ENCODE assay signal across 24 cellular contexts in the genomic region with DNA sequence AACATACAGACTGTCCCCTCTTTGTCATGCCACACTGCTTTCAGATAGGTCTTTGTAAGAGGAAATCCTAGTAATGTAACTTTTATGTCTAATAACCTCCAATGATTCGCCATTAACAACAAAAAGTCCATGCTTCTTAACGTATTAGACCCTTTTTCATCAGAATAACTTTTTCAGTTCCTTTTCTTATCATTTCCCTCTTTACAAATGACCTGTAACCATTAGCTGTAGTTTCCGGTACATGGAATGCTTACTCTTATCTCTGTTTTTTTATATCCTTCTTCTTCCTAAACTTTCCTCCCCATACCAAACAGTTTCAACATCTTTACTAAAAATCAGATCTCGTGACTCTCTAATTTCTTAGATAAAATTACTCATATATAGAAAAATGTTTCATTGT.
"Had no signal": no experiment of that assay in that cellular context is flagged by ENCODE, and none has a peak within 500 bp of the region (broad histone marks: within the 10 kb centered on the region; RNA-seq: fewer than 3 reads in every experiment).

No MANE protein-coding gene starts in this region.

- H3K4me1 ChIP-seq: esophagus muscularis mucosa, gastrocnemius medialis, heart right ventricle, left lung, lower lobe of right lung had no signal

- H3K27me3 Mint-ChIP-seq: dendritic cell treated with granulocyte-macrophage colony-stimulating factor and Interleukin-4, amounts not matched to agents 40 ng/mL and 50 ng/mL, for 4 days; effector memory CD8-positive, alpha-beta T cell; naive thymus-derived CD4-positive, alpha-beta T cell had no signal

- ATAC-seq: effector memory CD8-positive, alpha-beta T cell; gastrocnemius medialis; heart right ventricle; left cardiac atrium; left lung; left ventricle myocardium superior; lower lobe of right lung; naive thymus-derived CD4-positive, alpha-beta T cell had no signal

- H3K9me3 Mint-ChIP-seq: dendritic cell treated with granulocyte-macrophage colony-stimulating factor and Interleukin-4, amounts not matched to agents 40 ng/mL and 50 ng/mL, for 4 days; endodermal cell had no signal

- H3K4me3 ChIP-seq: coronary artery, esophagus muscularis mucosa, gastrocnemius medialis, heart right ventricle, left lung, lower lobe of right lung had no signal

- H3K27me3 ChIP-seq: esophagus muscularis mucosa, gastrocnemius medialis, heart right ventricle, left lung had no signal

- H3K27ac ChIP-seq: coronary artery, esophagus muscularis mucosa, gastrocnemius medialis, heart right ventricle, left lung, lower lobe of right lung had no signal

- H3K36me3 ChIP-seq: esophagus muscularis mucosa, gastrocnemius medialis, heart right ventricle, left lung, lower lobe of right lung had no signal

- H3K27ac Mint-ChIP-seq: dendritic cell treated with granulocyte-macrophage colony-stimulating factor and Interleukin-4, amounts not matched to agents 40 ng/mL and 50 ng/mL, for 4 days; effector memory CD8-positive, alpha-beta T cell; endodermal cell; naive thymus-derived CD4-positive, alpha-beta T cell had no signal

- DNase-seq: effector CD8-positive, alpha-beta T cell; effector memory CD8-positive, alpha-beta T cell; endodermal cell; foreskin fibroblast; foreskin melanocyte; gastrocnemius medialis; glutamatergic neuron; head of caudate nucleus; heart right ventricle; hippocampal formation; left cardiac atrium; left lung; left ventricle myocardium superior; lower lobe of right lung; mesenchymal stem cell; midbrain; naive thymus-derived CD4-positive, alpha-beta T cell had no signal

- FAIRE-seq: colon, endometrium, islet of Langerhans, keratinocyte had no signal

- H3K36me3 Mint-ChIP-seq: naive thymus-derived CD4-positive, alpha-beta T cell had no signal

- H3K4me1 Mint-ChIP-seq: naive thymus-derived CD4-positive, alpha-beta T cell had no signal

- H3K4me3 Mint-ChIP-seq: dendritic cell treated with granulocyte-macrophage colony-stimulating factor and Interleukin-4, amounts not matched to agents 40 ng/mL and 50 ng/mL, for 4 days; effector memory CD8-positive, alpha-beta T cell; endodermal cell; naive thymus-derived CD4-positive, alpha-beta T cell had no signal

- H3K9me3 ChIP-seq: esophagus muscularis mucosa, gastrocnemius medialis, heart right ventricle, left lung, lower lobe of right lung had no signal
